In the genomic region with DNA sequence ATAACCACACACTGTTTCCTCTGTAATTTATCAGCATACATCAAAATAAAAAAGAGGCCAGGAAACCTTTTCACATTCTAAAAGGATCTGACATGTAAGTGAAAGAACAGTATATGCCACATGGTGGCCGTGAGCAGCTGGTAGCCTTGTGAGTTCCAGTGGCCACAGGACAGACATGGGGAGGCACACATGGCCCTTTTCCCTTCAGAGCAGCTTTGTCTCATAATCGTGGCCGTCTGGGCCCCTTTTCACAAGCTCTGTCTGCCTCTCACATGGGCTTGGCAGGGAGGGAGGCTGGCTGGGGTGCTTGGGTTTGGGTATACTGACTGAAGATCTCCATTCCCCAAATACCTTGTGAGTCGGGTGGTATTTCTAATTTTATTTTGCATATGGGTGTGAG, we compare ENCODE assay signal across 28 cellular contexts. TPM values are rescaled to one million over a fixed set of nuclear protein-coding genes. Genes with fewer than 3 reads are reported as not detected.
A peak's percentile ranks its signal among the peaks of the same experiment; 100 is the strongest.
DNase-seq lines count a peak whose midpoint lies in the region; ATAC-seq, FAIRE-seq and TF ChIP-seq lines count a peak whose summit lies in the region.
"Had no signal": no experiment of that assay in that cellular context is flagged by ENCODE, and none has a peak within 500 bp of the region (broad histone marks: within the 10 kb centered on the region; RNA-seq: fewer than 3 reads in every experiment).

No MANE protein-coding gene starts in this region.

- peaks cover 34% of the 10 kb centered on the region for H3K27me3 ChIP-seq in iPS-15b (ENCODE audit: control insufficient read depth, insufficient read depth, low read length)

- intact Hi-C loops in cardiac septum (cut with DNase I): loop anchor here (5.0 kb wide), 1 partner anchor 54 kb away; no protein-coding TSS in a partner anchor
- intact Hi-C loops in left cardiac atrium (cut with DNase I): no loop called here

- H3K4me3 ChIP-seq in iPS-15b (ENCODE audit: low read depth, low read length): peak overlapping the region; percentile 93
- H3K4me3 ChIP-seq: BLaER1 treated with 17β-estradiol and CSF1 and Interleukin-3, amounts not matched to agents 10 nM and 100 nM; body of pancreas; coronary artery; upper lobe of right lung had no signal

- H3K9me3 Mint-ChIP-seq in activated T-cell treated with anti-CD3 and anti-CD28 coated beads, Interleukin-2, amount 50 U/mL, for 4 hours: no peaks in the 10 kb centered on the region
- H3K9me3 Mint-ChIP-seq: activated B cell treated with CpG ODN at 0.5 μM for 24 hours; activated CD4-positive, alpha-beta memory T cell treated with anti-CD3 and anti-CD28 coated beads, Interleukin-2, amount 10 ng/mL, durations not matched to agents 7 days and 5 days; activated naive CD8-positive, alpha-beta T cell treated with anti-CD3 and anti-CD28 coated beads, Interleukin-2, amount 50 U/mL, for 24 hours; HFFc6; naive thymus-derived CD8-positive, alpha-beta T cell; T-helper 2 cell treated with Interferon-gamma antibody and Interleukin-4, amounts not matched to agents 5 μg/mL and 100 μg/mL, for 36 hours had no signal

- no peaks in the 10 kb centered on the region for H3K36me3 Mint-ChIP-seq in activated T-cell treated with anti-CD3 and anti-CD28 coated beads, Interleukin-2, amount 50 U/mL, for 4 hours (ENCODE audit: insufficient read depth)

- H3K4me1 Mint-ChIP-seq in activated T-cell treated with anti-CD3 and anti-CD28 coated beads, Interleukin-2, amount 50 U/mL, for 4 hours (ENCODE audit: low read depth): peaks cover 14% of the 10 kb centered on the region

- no peak for FAIRE-seq in GM12892 (lab: Jason Lieb, UNC)
- FAIRE-seq: endometrium had no signal

- peak; percentile 59 for DNase-seq in cardiac septum (ENCODE audit: low spot score)
- no peak for DNase-seq in left cardiac atrium
- DNase-seq in OCI-M1 (lab: John Stamatoyannopoulos, UW): peak; percentile 10
- DNase-seq in GM12892 (ENCODE audit: insufficient read length): no peak
- DNase-seq in AG20443 (ENCODE audit: low spot score): no peak
- no peak for DNase-seq in activated T-cell treated with anti-CD3 and anti-CD28 coated beads, Interleukin-2, amount 50 U/mL, for 4 hours
- DNase-seq: activated B cell treated with CpG ODN at 0.5 μM for 24 hours; activated CD4-positive, alpha-beta memory T cell treated with anti-CD3 and anti-CD28 coated beads, Interleukin-2, amount 10 ng/mL, durations not matched to agents 7 days and 5 days; activated effector memory CD4-positive, alpha-beta T cell treated with anti-CD3 and anti-CD28 coated beads, Interleukin-2, amount 50 U/mL, for 16 hours; activated naive CD8-positive, alpha-beta T cell treated with anti-CD3 and anti-CD28 coated beads, Interleukin-2, amount 50 U/mL, for 24 hours; body of pancreas; GF-D8; HFFc6; naive thymus-derived CD8-positive, alpha-beta T cell; NCI-H1048; NCI-H2081 treated with DMSO at 0.1 percent for 48 hours; upper lobe of right lung had no signal

- H3K27me3 Mint-ChIP-seq in activated T-cell treated with anti-CD3 and anti-CD28 coated beads, Interleukin-2, amount 50 U/mL, for 4 hours (ENCODE audit: low read depth): peaks cover 81% of the 10 kb centered on the region

- TF ChIP-seq POLR2A in GM12892 (IDR thresholded peaks at IDR 0.05; ENCODE audit: low read depth, low read length): no peak

- H3K4me1 ChIP-seq in iPS-15b (ENCODE audit: control insufficient read depth, insufficient read depth, low read length): peaks cover 42% of the 10 kb centered on the region

- no peaks in the 10 kb centered on the region for H3K36me3 ChIP-seq in iPS-15b (ENCODE audit: control insufficient read depth, insufficient read depth, low read length)
- H3K36me3 ChIP-seq: BLaER1 treated with 17β-estradiol and CSF1 and Interleukin-3, amounts not matched to agents 10 nM and 100 nM; upper lobe of right lung had no signal

- H3K4me3 Mint-ChIP-seq in activated T-cell treated with anti-CD3 and anti-CD28 coated beads, Interleukin-2, amount 50 U/mL, for 4 hours: no peak overlapping the region
- H3K4me3 Mint-ChIP-seq: activated B cell treated with CpG ODN at 0.5 μM for 24 hours; activated CD4-positive, alpha-beta memory T cell treated with anti-CD3 and anti-CD28 coated beads, Interleukin-2, amount 10 ng/mL, durations not matched to agents 7 days and 5 days; activated naive CD8-positive, alpha-beta T cell treated with anti-CD3 and anti-CD28 coated beads, Interleukin-2, amount 50 U/mL, for 24 hours; HFFc6; T-helper 2 cell treated with Interferon-gamma antibody and Interleukin-4, amounts not matched to agents 5 μg/mL and 100 μg/mL, for 36 hours had no signal

- ATAC-seq in left cardiac atrium: no peak
- no peak for ATAC-seq in GM21529 (IDR thresholded peaks at IDR 0.05; ENCODE audit: unreplicated experiment)
- no peak for ATAC-seq in activated T-cell treated with anti-CD3 and anti-CD28 coated beads, Interleukin-2, amount 50 U/mL, for 4 hours
- ATAC-seq: activated naive CD8-positive, alpha-beta T cell treated with anti-CD3 and anti-CD28 coated beads, Interleukin-2, amount 50 U/mL, for 24 hours; body of pancreas; naive thymus-derived CD8-positive, alpha-beta T cell; sciatic nerve; upper lobe of right lung had no signal

- no peaks in the 10 kb centered on the region for H3K9me3 ChIP-seq in iPS-15b (ENCODE audit: control insufficient read depth, insufficient read depth, low read length)
- H3K9me3 ChIP-seq: BLaER1 treated with 17β-estradiol and CSF1 and Interleukin-3, amounts not matched to agents 10 nM and 100 nM; body of pancreas; upper lobe of right lung had no signal

- H3K9ac ChIP-seq in iPS-15b (ENCODE audit: low read depth, low read length): no peak overlapping the region
- H3K9ac ChIP-seq: BLaER1 treated with 17β-estradiol and CSF1 and Interleukin-3, amounts not matched to agents 10 nM and 100 nM; parathyroid adenoma had no signal

RNA-seq across cellular contexts. Expression of gene ZDHHC22, which starts 1.5 kb away (rescaled TPM):
- total RNA-seq in cardiac septum (not detected), left cardiac atrium (not detected)
- not detected for polyA plus RNA-seq in GM12892 (2012; ENCODE audit: missing spikeins)
- total RNA-seq in activated T-cell treated with anti-CD3 and anti-CD28 coated beads, Interleukin-2, amount 50 U/mL, for 4 hours: not detected
- total RNA-seq: activated B cell treated with CpG ODN at 0.5 μM for 24 hours; activated CD4-positive, alpha-beta memory T cell treated with anti-CD3 and anti-CD28 coated beads, Interleukin-2, amount 10 ng/mL, durations not matched to agents 7 days and 5 days; body of pancreas; fibroblast of lung; HFFc6; naive thymus-derived CD8-positive, alpha-beta T cell; NCI-H460; RPMI7951; sciatic nerve; upper lobe of right lung had no signal
- polyA plus RNA-seq: fibroblast of lung; naive thymus-derived CD8-positive, alpha-beta T cell had no signal

RNA-seq across cellular contexts. Expression of gene TMEM63C, which starts 38.5 kb away (rescaled TPM):
- total RNA-seq in cardiac septum (0.46 TPM), left cardiac atrium (not detected)
- polyA plus RNA-seq in GM12892 (2012; ENCODE audit: missing spikeins): 0.08 TPM
- total RNA-seq in activated T-cell treated with anti-CD3 and anti-CD28 coated beads, Interleukin-2, amount 50 U/mL, for 4 hours: under 1 TPM; 0.65 to 0.91 (median 0.87) TPM
- total RNA-seq: NCI-H460, RPMI7951, sciatic nerve had no signal
- polyA plus RNA-seq: fibroblast of lung had no signal

RNA-seq across cellular contexts. Expression of gene CIPC, which starts 45.0 kb away (rescaled TPM):
- total RNA-seq in cardiac septum (45.9 TPM), left cardiac atrium (10 to 100 TPM; 56.2 to 57.6 TPM)
- 11.6 TPM for polyA plus RNA-seq in GM12892 (2012; ENCODE audit: missing spikeins)
- 10 to 100 TPM in 1 of 3 donors, 1 to 10 TPM in 2; 9.0 to 10.2 (median 9.4) TPM for total RNA-seq in activated T-cell treated with anti-CD3 and anti-CD28 coated beads, Interleukin-2, amount 50 U/mL, for 4 hours

Comparison
In these comparisons a context has a peak if more than half of its experiments do, and no peak if none do; other contexts are left out.
1. DNase-seq: peak in cardiac septum (single experiment) and OCI-M1 (single experiment); none in left cardiac atrium (single experiment), GM12892 (single experiment), AG20443 (single experiment) and activated T-cell treated with anti-CD3 and anti-CD28 coated beads, Interleukin-2, amount 50 U/mL, for 4 hours (single experiment).